14 cellular contexts compared by ENCODE assay signal in the genomic region with DNA sequence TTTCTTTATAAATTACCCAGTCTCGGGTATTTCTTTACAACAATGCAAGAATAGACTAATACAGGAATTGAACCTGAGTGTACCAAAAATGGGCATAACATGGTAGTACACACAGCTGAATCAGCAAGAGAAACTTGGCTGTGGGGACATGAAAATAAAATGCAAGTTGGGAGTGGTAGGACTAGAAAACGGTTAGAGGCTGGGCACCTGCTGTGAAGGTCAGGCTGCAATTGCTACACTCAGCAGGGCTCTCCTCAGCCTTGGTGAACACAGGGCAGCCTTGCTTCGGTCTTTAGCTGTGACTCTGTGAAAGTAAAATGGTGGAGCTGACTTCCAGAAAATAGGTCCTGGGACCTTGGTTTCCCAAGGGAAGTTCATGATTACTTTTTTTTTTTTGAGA. TPM values are rescaled to one million over a fixed set of nuclear protein-coding genes. Genes with fewer than 3 reads are reported as not detected.
DNase-seq lines count a peak whose midpoint lies in the region; ATAC-seq and TF ChIP-seq lines count a peak whose summit lies in the region.
"Had no signal": no experiment of that assay in that cellular context is flagged by ENCODE, and none has a peak within 500 bp of the region (broad histone marks: within the 10 kb centered on the region; RNA-seq: fewer than 3 reads in every experiment).

No MANE protein-coding gene starts in this region.

- H3K27ac Mint-ChIP-seq in activated naive CD8-positive, alpha-beta T cell treated with anti-CD3 and anti-CD28 coated beads for 36 hours = no peak overlapping the region
- H3K27ac Mint-ChIP-seq: CD4-positive, alpha-beta T cell; HFFc6 had no signal

- no peak overlapping the region for H3K4me3 ChIP-seq in choroid plexus epithelial cell (ENCODE audit: low read depth, low read length)
- H3K4me3 ChIP-seq: GM23248 had no signal

- no peaks in the 10 kb centered on the region for H3K9me3 Mint-ChIP-seq in activated naive CD8-positive, alpha-beta T cell treated with anti-CD3 and anti-CD28 coated beads for 36 hours
- H3K9me3 Mint-ChIP-seq: CD4-positive, alpha-beta T cell; HFFc6 had no signal

- no peak for ATAC-seq in HG02571 (IDR thresholded peaks at IDR 0.05; ENCODE audit: unreplicated experiment)

- no peaks in the 10 kb centered on the region for H3K4me1 Mint-ChIP-seq in activated naive CD8-positive, alpha-beta T cell treated with anti-CD3 and anti-CD28 coated beads for 36 hours

- H3K36me3 Mint-ChIP-seq in activated naive CD8-positive, alpha-beta T cell treated with anti-CD3 and anti-CD28 coated beads for 36 hours = no peaks in the 10 kb centered on the region

- TF ChIP-seq EP300 in Ishikawa (IDR thresholded peaks at IDR 0.05; ENCODE audit: borderline replicate concordance) = no peak

- TF ChIP-seq CTCF in choroid plexus epithelial cell (conservative IDR thresholded peaks at IDR 0.05; ENCODE audit: low read depth, low read length) = no peak

- no peak overlapping the region for H3K4me3 Mint-ChIP-seq in activated naive CD8-positive, alpha-beta T cell treated with anti-CD3 and anti-CD28 coated beads for 36 hours
- H3K4me3 Mint-ChIP-seq: CD4-positive, alpha-beta T cell; HFFc6 had no signal

- H3K27me3 Mint-ChIP-seq in activated naive CD8-positive, alpha-beta T cell treated with anti-CD3 and anti-CD28 coated beads for 36 hours = peaks cover 2% of the 10 kb centered on the region
- H3K27me3 Mint-ChIP-seq: CD4-positive, alpha-beta T cell had no signal

- DNase-seq in NCI-H69 (lab: John Stamatoyannopoulos, UW) = peak; percentile 4
- DNase-seq in choroid plexus epithelial cell (ENCODE audit: low read depth) = peak; percentile 73
- DNase-seq in NCI-H2107 treated with DMSO at 0.1 percent for 48 hours (lab: John Stamatoyannopoulos, UW; ENCODE audit: unreplicated experiment) = no peak
- DNase-seq in activated naive CD8-positive, alpha-beta T cell treated with anti-CD3 and anti-CD28 coated beads for 36 hours = no peak
- DNase-seq: ACHN; BE2C; Caco-2; CD4-positive, alpha-beta T cell; GM23248; HCEC 1CT; HFFc6; IMR-90 had no signal

- no peak for TF ChIP-seq RAD21 in Ishikawa (IDR thresholded peaks at IDR 0.05; ENCODE audit: low read depth)

TF ChIP-seq in Ishikawa, 13 proteins besides CTCF, POLR2A, EP300 and RAD21:
- TF ChIP-seq TEAD4 (IDR thresholded peaks at IDR 0.05) = no peak
- 0 out of 2 replicates have a peak, but pooled peaks have one; percentile 11 for TF ChIP-seq CEBPB (IDR thresholded peaks at IDR 0.05)

RNA-seq across cellular contexts. Expression of a gene that starts 45.6 kb away (rescaled TPM):
- total RNA-seq in activated naive CD8-positive, alpha-beta T cell treated with anti-CD3 and anti-CD28 coated beads for 36 hours = not detected
- total RNA-seq: Caco-2; CD4-positive, alpha-beta T cell; GM23248; IMR-90 had no signal

Comparison
In these comparisons a context has a peak if more than half of its experiments do, and no peak if none do; other contexts are left out.
1. DNase-seq: peak in NCI-H69 (single experiment) and choroid plexus epithelial cell (single experiment); none in NCI-H2107 treated with DMSO at 0.1 percent for 48 hours (single experiment) and activated naive CD8-positive, alpha-beta T cell treated with anti-CD3 and anti-CD28 coated beads for 36 hours (single experiment).